8 cellular contexts compared by ENCODE assay signal in the genomic region with DNA sequence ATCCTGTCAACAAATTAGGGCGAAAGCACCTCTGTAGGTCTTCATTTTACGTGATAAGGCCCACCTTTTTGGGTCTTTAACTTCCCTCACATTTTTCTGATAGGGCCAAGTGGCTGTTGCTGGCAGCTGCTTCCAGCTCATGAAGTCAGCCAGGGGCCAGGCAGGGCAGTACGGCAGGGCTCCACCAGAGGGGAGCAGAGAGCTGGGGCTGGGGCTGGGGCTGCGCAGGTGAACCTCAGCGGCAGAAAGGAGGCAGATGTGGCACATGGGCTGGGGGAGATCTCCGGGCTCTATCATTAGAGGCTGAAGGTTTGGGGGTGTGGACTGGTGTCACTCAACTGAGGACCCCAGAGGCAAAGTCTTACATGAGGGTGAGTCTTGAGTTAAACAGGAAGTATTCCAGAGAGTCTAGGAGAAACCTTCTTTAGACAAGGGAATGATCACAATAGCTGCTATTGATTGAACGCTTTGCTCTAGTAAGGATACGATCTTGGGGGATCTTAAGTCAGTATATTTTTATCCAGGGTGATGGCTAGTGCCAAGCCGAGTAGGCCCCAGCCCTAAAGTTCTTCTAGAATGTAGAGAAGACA.
DNase-seq lines count a peak whose midpoint lies in the region; ATAC-seq, FAIRE-seq and TF ChIP-seq lines count a peak whose summit lies in the region.

No MANE protein-coding gene starts in this region.

- POLR2A ChIA-PET in Panc1 (lab: Charles Lee), result no interaction called here

- peaks cover 2% of the 10 kb centered on the region for H3K27me3 Mint-ChIP-seq in activated T-cell treated with anti-CD3 and anti-CD28 coated beads, Interleukin-2, amount 50 U/mL, for 4 hours (ENCODE audit: low read depth)
- H3K27me3 Mint-ChIP-seq in progenitor cell of endocrine pancreas, result peaks cover 4% of the 10 kb centered on the region

- intact Hi-C loops in Panc1 (cut with micrococcal nuclease; ENCODE audit: unreplicated experiment), result loop anchor here (1.0 kb wide), 1 partner anchor 90 kb away; no protein-coding TSS in a partner anchor

- no peak for FAIRE-seq in frontal cortex (lab: Jason Lieb, UNC)

- H3K4me3 Mint-ChIP-seq in activated T-cell treated with anti-CD3 and anti-CD28 coated beads, Interleukin-2, amount 50 U/mL, for 4 hours, result no peak overlapping the region
- no peak overlapping the region for H3K4me3 Mint-ChIP-seq in progenitor cell of endocrine pancreas (ENCODE audit: low read depth)

- TF ChIP-seq CTCF in Panc1 (IDR thresholded peaks at IDR 0.05) (peak; percentile 98), fibroblast of the aortic adventitia (IDR thresholded peaks at IDR 0.05; ENCODE audit: insufficient read depth, low read length) (peak; percentile 99), progenitor cell of endocrine pancreas (IDR thresholded peaks at IDR 0.05; ENCODE audit: unreplicated experiment) (peak; percentile 67)

- H3K4me1 Mint-ChIP-seq in activated T-cell treated with anti-CD3 and anti-CD28 coated beads, Interleukin-2, amount 50 U/mL, for 4 hours (ENCODE audit: low read depth), result no peaks in the 10 kb centered on the region
- H3K4me1 Mint-ChIP-seq in progenitor cell of endocrine pancreas (ENCODE audit: low read depth), result peaks cover 2% of the 10 kb centered on the region

- no peaks in the 10 kb centered on the region for H3K4me1 ChIP-seq in Panc1 (ENCODE audit: control insufficient read depth, insufficient read depth, low read length)

- no TSS peak for BruUV-seq in Panc1 (replicated peaks; lab: Mats Ljungman, UMichigan)

- H3K27me3 ChIP-seq in Panc1 (ENCODE audit: control insufficient read depth, insufficient read depth, low read length), result no peaks in the 10 kb centered on the region

- H3K4me3 ChIP-seq in Panc1 (ENCODE audit: low read depth in 2 of 2, low read length in 2 of 2) (no peak overlapping the region), fibroblast of the aortic adventitia (ENCODE audit: low read depth, low read length) (no peak overlapping the region)

- DNase-seq in AG08396 (ENCODE audit: low spot score), result peak; percentile 70
- DNase-seq in Panc1 (ENCODE audit: low read depth, low spot score), result peak; percentile 51
- peak; percentile 66 for DNase-seq in activated T-cell treated with anti-CD3 and anti-CD28 coated beads, Interleukin-2, amount 50 U/mL, for 4 hours
- peak; percentile 60 for DNase-seq in fibroblast of the aortic adventitia (ENCODE audit: low read depth)
- DNase-seq in progenitor cell of endocrine pancreas (ENCODE audit: low spot score, unreplicated experiment), result peak; percentile 40
- no peak for DNase-seq in frontal cortex (ENCODE audit: low spot score in 2 of 2)

- H3K27ac Mint-ChIP-seq in progenitor cell of endocrine pancreas, result peak overlapping the region; percentile 27

- CTCF ChIA-PET in Panc1 (lab: Charles Lee), result interaction anchor here (0.5 to 2.9 kb wide), 10 partner anchors 9 to 700 kb away, joined by 3 to 14 read pairs (median 4); no protein-coding TSS in a partner anchor

- no peaks in the 10 kb centered on the region for H3K9me3 Mint-ChIP-seq in activated T-cell treated with anti-CD3 and anti-CD28 coated beads, Interleukin-2, amount 50 U/mL, for 4 hours
- H3K9me3 Mint-ChIP-seq in progenitor cell of endocrine pancreas (ENCODE audit: low read depth), result peaks cover 3% of the 10 kb centered on the region

- in situ Hi-C loops in Panc1 (cut with HindIII; ENCODE audit: low pct_unique_long_range_greater_than_20kb, low sequenced_read_pairs), result no loop called here

- no peak overlapping the region for H3K27ac ChIP-seq in Panc1 (ENCODE audit: low read length)

- H3K9me3 ChIP-seq in Panc1 (ENCODE audit: control insufficient read depth, insufficient read depth, low read depth, low read length), result no peaks in the 10 kb centered on the region

- ATAC-seq in GM19025 (IDR thresholded peaks at IDR 0.05; ENCODE audit: low read depth, unreplicated experiment), result peak; percentile 63
- peak; percentile 92 for ATAC-seq in HG03280 (IDR thresholded peaks at IDR 0.05; ENCODE audit: unreplicated experiment)
- peak; percentile 95 for ATAC-seq in Panc1
- ATAC-seq in activated T-cell treated with anti-CD3 and anti-CD28 coated beads, Interleukin-2, amount 50 U/mL, for 4 hours, result peak; percentile 94 to 95

- H3K36me3 Mint-ChIP-seq in activated T-cell treated with anti-CD3 and anti-CD28 coated beads, Interleukin-2, amount 50 U/mL, for 4 hours (ENCODE audit: insufficient read depth), result no peaks in the 10 kb centered on the region
- H3K36me3 Mint-ChIP-seq in progenitor cell of endocrine pancreas (ENCODE audit: insufficient read depth), result no peaks in the 10 kb centered on the region

- no peaks in the 10 kb centered on the region for H3K36me3 ChIP-seq in Panc1 (ENCODE audit: control insufficient read depth, insufficient read depth, low read length)

Comparison
In these comparisons a context has a peak if more than half of its experiments do, and no peak if none do; other contexts are left out.
1. DNase-seq: peak in AG08396 (single experiment), Panc1 (single experiment), activated T-cell treated with anti-CD3 and anti-CD28 coated beads, Interleukin-2, amount 50 U/mL, for 4 hours (single experiment), fibroblast of the aortic adventitia (single experiment) and progenitor cell of endocrine pancreas (single experiment); none in frontal cortex (0 of 2).
2. Peak in every context shown above with its lines, with median percentiles within 50 percentile points of each other: ATAC-seq and CTCF ChIP-seq.